ENCODE assay signal across 8 cellular contexts in the genomic region with DNA sequence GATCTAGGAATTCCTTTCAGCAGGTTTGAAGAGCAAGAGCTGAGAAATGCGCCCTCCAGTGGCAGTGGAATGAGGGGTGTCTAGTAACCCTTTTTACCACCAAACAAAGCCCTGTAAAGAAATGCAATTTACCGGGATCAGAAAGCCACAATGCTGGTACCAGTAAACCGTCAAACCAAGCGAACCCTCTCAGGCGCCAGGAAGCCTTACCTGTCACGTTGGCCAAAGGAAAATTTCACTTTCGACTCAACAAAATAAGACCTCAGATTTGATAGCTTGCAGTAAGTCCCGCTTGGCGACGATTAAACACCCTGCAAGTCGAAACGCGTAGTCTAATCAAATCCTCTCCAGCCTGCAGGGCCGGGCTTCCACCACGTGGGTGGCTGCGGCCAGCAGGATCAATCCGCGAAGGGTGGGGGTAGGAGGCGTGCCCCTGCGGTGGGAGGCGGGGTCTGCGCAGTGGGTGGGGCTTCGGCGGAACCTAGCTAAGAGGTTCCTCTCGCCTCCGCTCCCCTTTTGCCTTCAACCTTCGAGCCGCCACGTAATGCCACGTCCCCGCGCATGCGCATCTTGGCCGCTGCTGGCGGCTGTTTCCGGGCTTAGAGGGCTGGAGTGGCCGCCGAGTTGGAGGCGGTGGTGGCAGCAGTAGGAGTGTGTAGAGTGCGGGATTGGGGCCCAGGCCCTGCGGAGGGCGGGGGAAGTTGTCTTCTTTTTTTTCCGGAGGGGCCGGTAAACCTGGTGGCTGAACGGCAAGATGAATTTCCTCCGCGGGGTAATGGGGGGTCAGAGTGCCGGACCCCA. TPM values are rescaled to one million over a fixed set of nuclear protein-coding genes. Genes with fewer than 3 reads are reported as not detected.
DNase-seq lines count a peak whose midpoint lies in the region; ATAC-seq, FAIRE-seq and TF ChIP-seq lines count a peak whose summit lies in the region.

A gene with protein sequence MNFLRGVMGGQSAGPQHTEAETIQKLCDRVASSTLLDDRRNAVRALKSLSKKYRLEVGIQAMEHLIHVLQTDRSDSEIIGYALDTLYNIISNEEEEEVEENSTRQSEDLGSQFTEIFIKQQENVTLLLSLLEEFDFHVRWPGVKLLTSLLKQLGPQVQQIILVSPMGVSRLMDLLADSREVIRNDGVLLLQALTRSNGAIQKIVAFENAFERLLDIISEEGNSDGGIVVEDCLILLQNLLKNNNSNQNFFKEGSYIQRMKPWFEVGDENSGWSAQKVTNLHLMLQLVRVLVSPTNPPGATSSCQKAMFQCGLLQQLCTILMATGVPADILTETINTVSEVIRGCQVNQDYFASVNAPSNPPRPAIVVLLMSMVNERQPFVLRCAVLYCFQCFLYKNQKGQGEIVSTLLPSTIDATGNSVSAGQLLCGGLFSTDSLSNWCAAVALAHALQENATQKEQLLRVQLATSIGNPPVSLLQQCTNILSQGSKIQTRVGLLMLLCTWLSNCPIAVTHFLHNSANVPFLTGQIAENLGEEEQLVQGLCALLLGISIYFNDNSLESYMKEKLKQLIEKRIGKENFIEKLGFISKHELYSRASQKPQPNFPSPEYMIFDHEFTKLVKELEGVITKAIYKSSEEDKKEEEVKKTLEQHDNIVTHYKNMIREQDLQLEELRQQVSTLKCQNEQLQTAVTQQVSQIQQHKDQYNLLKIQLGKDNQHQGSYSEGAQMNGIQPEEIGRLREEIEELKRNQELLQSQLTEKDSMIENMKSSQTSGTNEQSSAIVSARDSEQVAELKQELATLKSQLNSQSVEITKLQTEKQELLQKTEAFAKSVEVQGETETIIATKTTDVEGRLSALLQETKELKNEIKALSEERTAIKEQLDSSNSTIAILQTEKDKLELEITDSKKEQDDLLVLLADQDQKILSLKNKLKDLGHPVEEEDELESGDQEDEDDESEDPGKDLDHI (plus strand): TSS at position 512 of the 801 bp plus-strand sequence. CDS start 243 bp downstream, at position 755.

- H3K9ac ChIP-seq in smooth muscle cell (ENCODE audit: low read depth): peak within 1 kb of the TSS; percentile 95

- no peak for FAIRE-seq in bronchial epithelial cell (lab: Jason Lieb, UNC)

- H3K79me2 ChIP-seq in smooth muscle cell (ENCODE audit: low read depth): peaks cover 41% of the 10 kb centered on the region

- H3K4me3 ChIP-seq in WI38 (ENCODE audit: low read depth, low read length): peak within 1 kb of the TSS; percentile 97
- peak within 1 kb of the TSS; percentile 98 for H3K4me3 ChIP-seq in bronchial epithelial cell (ENCODE audit: low read depth, low read length)
- peak within 1 kb of the TSS; percentile 66 for H3K4me3 ChIP-seq in smooth muscle cell

- H3K9me3 ChIP-seq in smooth muscle cell (replicated peaks; ENCODE audit: low read depth): no peaks in the 10 kb centered on the region

- peak; percentile 90 for ATAC-seq in GM18909 (IDR thresholded peaks at IDR 0.05; ENCODE audit: poor library complexity, unreplicated experiment)
- peak; percentile 89 for ATAC-seq in HG03175 (IDR thresholded peaks at IDR 0.05; ENCODE audit: unreplicated experiment)

- WGBS in smooth muscle cell (ENCODE audit: low lambda C conversion rate): under 1% methylated on average over 45 of the region's 48 CpGs

- H3K36me3 ChIP-seq in bronchial epithelial cell (ENCODE audit: control insufficient read depth, insufficient read depth, low read length): no peaks in the 10 kb centered on the region
- no peaks in the 10 kb centered on the region for H3K36me3 ChIP-seq in smooth muscle cell (ENCODE audit: low read depth)

- peak within 1 kb of the TSS; percentile 91 for H3K27ac ChIP-seq in smooth muscle cell (ENCODE audit: low read depth)

- no peaks in the 10 kb centered on the region for H3K27me3 ChIP-seq in bronchial epithelial cell (ENCODE audit: control insufficient read depth, insufficient read depth, low read length)
- no peaks in the 10 kb centered on the region for H3K27me3 ChIP-seq in smooth muscle cell (ENCODE audit: low read depth)

- peak within 1 kb of the TSS; percentile 20 for H2AFZ ChIP-seq in smooth muscle cell (ENCODE audit: low read depth)

- DNase-seq in AG09319 (ENCODE audit: extremely low read depth, low read depth) (peak; percentile 99), NCI-H2227 treated with DMSO at 0.1 percent for 48 hours (lab: John Stamatoyannopoulos, UW) (peak; percentile 92), bronchial epithelial cell (ENCODE audit: low read depth) (peak; percentile 96), iPS-NIHi7 (ENCODE audit: extremely low spot score) (peak; percentile 95), smooth muscle cell (lab: John Stamatoyannopoulos, UW; ENCODE audit: unreplicated experiment) (peak; percentile 96)

- H3F3A ChIP-seq in smooth muscle cell (ENCODE audit: low read depth): peaks cover 9% of the 10 kb centered on the region

- H3K4me2 ChIP-seq in smooth muscle cell: peak within 1 kb of the TSS; percentile 99

- peak; percentile 79 for TF ChIP-seq CTCF in AG09319 (IDR thresholded peaks at IDR 0.05; ENCODE audit: low read depth, low read length)
- TF ChIP-seq CTCF in WI38 (IDR thresholded peaks at IDR 0.05; ENCODE audit: low read depth, low read length): peak; percentile 69
- TF ChIP-seq CTCF in bronchial epithelial cell (IDR thresholded peaks at IDR 0.05; ENCODE audit: insufficient read depth, low read length, severe bottlenecking): peak; percentile 83
- peak; percentile 73 for TF ChIP-seq CTCF in smooth muscle cell (IDR thresholded peaks at IDR 0.05; ENCODE audit: borderline replicate concordance, insufficient read depth, poor library complexity, severe bottlenecking)

- peaks cover 25% of the 10 kb centered on the region for H3K4me1 ChIP-seq in smooth muscle cell (ENCODE audit: low read depth)

- peaks cover 40% of the 10 kb centered on the region for H4K20me1 ChIP-seq in smooth muscle cell (ENCODE audit: low read depth)

RNA-seq across cellular contexts. Expression of the gene that starts here (rescaled TPM):
- total RNA-seq in bronchial epithelial cell (74.6 and 89.5 TPM in 2 replicates), smooth muscle cell (94.6 and 111 TPM in 2 replicates)
- polyA plus RNA-seq in smooth muscle cell: 43.1 and 50.4 TPM in 2 replicates

Comparison
In these comparisons a context has a peak if more than half of its experiments do, and no peak if none do; other contexts are left out.
1. Peak in every context shown above with its lines: DNase-seq, ATAC-seq, H3K4me3 ChIP-seq and H3K27ac ChIP-seq.